10 cellular contexts compared by ENCODE assay signal in the genomic region with DNA sequence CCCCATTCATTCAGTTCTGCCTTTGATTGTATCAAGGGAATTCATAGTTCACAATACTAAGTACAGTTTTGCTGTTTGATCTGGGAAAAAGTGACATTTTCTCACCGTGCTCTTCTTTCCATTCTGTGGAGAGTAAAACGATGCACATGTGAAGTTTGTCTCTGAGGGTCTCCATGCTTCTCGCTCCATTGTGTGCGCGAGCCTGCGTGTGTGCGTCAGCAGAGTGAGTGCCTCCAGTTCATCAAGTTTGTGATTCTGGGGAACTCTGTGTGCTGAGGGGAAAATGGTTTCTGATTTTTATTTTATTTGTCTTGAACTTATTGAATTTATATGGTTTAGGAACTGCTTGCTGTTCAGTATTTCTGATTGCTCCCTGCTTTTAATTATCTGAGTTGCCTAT. TPM values are rescaled to one million over a fixed set of nuclear protein-coding genes. Genes with fewer than 3 reads are reported as not detected.
DNase-seq lines count a peak whose midpoint lies in the region; ATAC-seq and TF ChIP-seq lines count a peak whose summit lies in the region.
"Had no signal": no experiment of that assay in that cellular context is flagged by ENCODE, and none has a peak within 500 bp of the region (broad histone marks: within the 10 kb centered on the region; RNA-seq: fewer than 3 reads in every experiment).

No MANE protein-coding gene starts in this region.

- in situ Hi-C loops in GM23248 (cut with MboI): no loop called here

- H3K9ac ChIP-seq in DND-41 (ENCODE audit: low read depth, low read length): peak overlapping the region; percentile 98
- no peak overlapping the region for H3K9ac ChIP-seq in GM23248

- peak overlapping the region; percentile 87 to 96; a peak in 3 of 4 replicates for H3K4me3 ChIP-seq in DND-41 (ENCODE audit: low read depth in 1 of 2, low read length in 2 of 2)
- peak overlapping the region; percentile 63 for H3K4me3 ChIP-seq in HFF-Myc (replicated peaks; ENCODE audit: low read depth, low read length)
- peak overlapping the region; percentile 72 for H3K4me3 ChIP-seq in naive thymus-derived CD4-positive, alpha-beta T cell (ENCODE audit: low read length)
- no peak overlapping the region for H3K4me3 ChIP-seq in GM23248
- H3K4me3 ChIP-seq: sigmoid colon, SJSA1 had no signal

- peak overlapping the region; percentile 20 for H3K27ac Mint-ChIP-seq in activated T-helper 17 cell treated with anti-CD3 and anti-CD28 coated beads, Interleukin-2, amount 50 U/mL, for 72 hours
- H3K27ac Mint-ChIP-seq in naive thymus-derived CD4-positive, alpha-beta T cell: peak overlapping the region in 8 of 9 donors; percentile 53 to 86 (median 74)

- H3K9me2 ChIP-seq in GM23248 (ENCODE audit: insufficient read depth): no peaks in the 10 kb centered on the region

- H3K36me3 Mint-ChIP-seq in activated T-helper 17 cell treated with anti-CD3 and anti-CD28 coated beads, Interleukin-2, amount 50 U/mL, for 72 hours (ENCODE audit: low read depth): peaks cover 18% of the 10 kb centered on the region
- H3K36me3 Mint-ChIP-seq in naive thymus-derived CD4-positive, alpha-beta T cell: peaks cover 0 to 17% (median 5%) of the 10 kb centered on the region in 5 donors

- H3K27me3 ChIP-seq in DND-41 (ENCODE audit: insufficient read depth, low read length, poor library complexity): no peaks in the 10 kb centered on the region
- H3K27me3 ChIP-seq in naive thymus-derived CD4-positive, alpha-beta T cell (ENCODE audit: control insufficient read depth in 2 of 2, insufficient read depth in 2 of 2, low read length in 2 of 2): no peaks in the 10 kb centered on the region
- no peaks in the 10 kb centered on the region for H3K27me3 ChIP-seq in GM23248 (replicated peaks; ENCODE audit: insufficient read depth)
- H3K27me3 ChIP-seq: sigmoid colon had no signal

- H4K20me1 ChIP-seq in DND-41 (ENCODE audit: insufficient read depth, low read length) (peaks cover 36% of the 10 kb centered on the region), GM23248 (ENCODE audit: insufficient read depth) (no peaks in the 10 kb centered on the region)

- WGBS in GM23248 (ENCODE audit: low coverage in 1 of 2, low lambda C conversion rate in 2 of 2, missing lambda C conversion rate in 2 of 2), 2 experiments: 95 to 96% methylated on average over 7 of the region's 7 CpGs

- peaks cover 16% of the 10 kb centered on the region for H3K4me1 Mint-ChIP-seq in activated T-helper 17 cell treated with anti-CD3 and anti-CD28 coated beads, Interleukin-2, amount 50 U/mL, for 72 hours
- H3K4me1 Mint-ChIP-seq in naive thymus-derived CD4-positive, alpha-beta T cell: peaks cover 28 to 60% (median 52%) of the 10 kb centered on the region in 7 donors

- CTCF ChIA-PET in naive thymus-derived CD4-positive, alpha-beta T cell (lab: Charles Lee): interaction anchor here (0.6 kb wide), 1 partner anchor 95 kb away, joined by 4 read pairs; no protein-coding TSS in a partner anchor

- H3K9me3 Mint-ChIP-seq in activated T-helper 17 cell treated with anti-CD3 and anti-CD28 coated beads, Interleukin-2, amount 50 U/mL, for 72 hours: no peaks in the 10 kb centered on the region
- peaks cover 0 to 2% (median 0%) of the 10 kb centered on the region in 11 donors for H3K9me3 Mint-ChIP-seq in naive thymus-derived CD4-positive, alpha-beta T cell

- H3K79me2 ChIP-seq in DND-41 (ENCODE audit: insufficient read depth, low read length) (peaks cover 91% of the 10 kb centered on the region), GM23248 (ENCODE audit: insufficient read depth) (no peaks in the 10 kb centered on the region)

- ATAC-seq in DND-41 (ENCODE audit: insufficient read depth, low read depth): 0 out of 3 replicates have a peak, but pooled peaks have one; percentile 22
- no peak for ATAC-seq in activated T-helper 17 cell treated with anti-CD3 and anti-CD28 coated beads, Interleukin-2, amount 50 U/mL, for 72 hours (replicated peaks)
- no peak for ATAC-seq in naive thymus-derived CD4-positive, alpha-beta T cell

- no peaks in the 10 kb centered on the region for H3K27me3 Mint-ChIP-seq in activated T-helper 17 cell treated with anti-CD3 and anti-CD28 coated beads, Interleukin-2, amount 50 U/mL, for 72 hours
- H3K27me3 Mint-ChIP-seq in naive thymus-derived CD4-positive, alpha-beta T cell: no peaks in the 10 kb centered on the region

- H2AFZ ChIP-seq in DND-41 (ENCODE audit: low read depth, low read length) (no peak overlapping the region; the same call in 1 of the 2 replicates), GM23248 (no peak overlapping the region)

- H3K9me3 ChIP-seq in DND-41 (ENCODE audit: insufficient read depth, low read length, severe bottlenecking) (no peaks in the 10 kb centered on the region), GM23248 (ENCODE audit: low read depth) (no peaks in the 10 kb centered on the region)
- H3K9me3 ChIP-seq in naive thymus-derived CD4-positive, alpha-beta T cell (ENCODE audit: control insufficient read depth in 2 of 3, low read length in 3 of 3): no peaks in the 10 kb centered on the region
- H3K9me3 ChIP-seq: sigmoid colon, SJSA1 had no signal

- no peaks in the 10 kb centered on the region for H3F3A ChIP-seq in GM23248 (ENCODE audit: insufficient read depth)

- peaks cover 62% of the 10 kb centered on the region for H3K4me1 ChIP-seq in DND-41 (ENCODE audit: insufficient read depth, low read length)
- peaks cover 19 to 22% of the 10 kb centered on the region in 2 donors for H3K4me1 ChIP-seq in naive thymus-derived CD4-positive, alpha-beta T cell (ENCODE audit: control insufficient read depth in 2 of 2, insufficient read depth in 2 of 2, low read length in 2 of 2)
- no peaks in the 10 kb centered on the region for H3K4me1 ChIP-seq in GM23248 (ENCODE audit: insufficient read depth)
- H3K4me1 ChIP-seq: SJSA1 had no signal

- intact Hi-C loops in naive thymus-derived CD4-positive, alpha-beta T cell (cut with micrococcal nuclease): loop anchor here in 1 of 2 donors (2.0 kb wide), 1 partner anchor 14 kb away; no protein-coding TSS in a partner anchor

- H3K36me3 ChIP-seq in DND-41 (ENCODE audit: insufficient read depth, low read length) (peaks cover 19% of the 10 kb centered on the region), GM23248 (ENCODE audit: low read depth) (no peaks in the 10 kb centered on the region)
- peaks cover 0 to 8% (median 0%) of the 10 kb centered on the region in 3 experiments for H3K36me3 ChIP-seq in naive thymus-derived CD4-positive, alpha-beta T cell (ENCODE audit: control insufficient read depth in 2 of 3, insufficient read depth in 3 of 3, low read length in 3 of 3)
- H3K36me3 ChIP-seq: sigmoid colon, SJSA1 had no signal

- peak overlapping the region; percentile 85 for H3K4me3 Mint-ChIP-seq in activated T-helper 17 cell treated with anti-CD3 and anti-CD28 coated beads, Interleukin-2, amount 50 U/mL, for 72 hours
- H3K4me3 Mint-ChIP-seq in naive thymus-derived CD4-positive, alpha-beta T cell: peak overlapping the region; percentile 82 to 98 (median 92)

- DNase-seq in DND-41 (peak; percentile 50), HFF-Myc (ENCODE audit: extremely low read depth, low read depth) (no peak), kidney tubule cell (ENCODE audit: low spot score) (no peak), GM23248 (no peak), AG08396 (ENCODE audit: low spot score) (no peak), SW 1271 (lab: John Stamatoyannopoulos, UW) (no peak)
- DNase-seq in naive thymus-derived CD4-positive, alpha-beta T cell: peak in 1 of 9 donors; percentile 11
- DNase-seq: sigmoid colon had no signal

- peak overlapping the region; percentile 83 for H3K4me2 ChIP-seq in DND-41 (ENCODE audit: insufficient read depth, low read length)
- H3K4me2 ChIP-seq in GM23248 (ENCODE audit: unreplicated experiment): no peak overlapping the region

- peak overlapping the region; percentile 97 for H3K27ac ChIP-seq in DND-41 (ENCODE audit: low read length)
- H3K27ac ChIP-seq in naive thymus-derived CD4-positive, alpha-beta T cell (ENCODE audit: low read depth, low read length): peak overlapping the region; percentile 86
- no peak overlapping the region for H3K27ac ChIP-seq in GM23248
- H3K27ac ChIP-seq: sigmoid colon, SJSA1 had no signal

- POLR2A ChIA-PET in naive thymus-derived CD4-positive, alpha-beta T cell (lab: Charles Lee): interaction anchor here (0.8 to 1.9 kb wide), 3 partner anchors 11 to 40 kb away, joined by 3 to 12 read pairs (median 4); no protein-coding TSS in a partner anchor

- TF ChIP-seq CTCF in DND-41 (IDR thresholded peaks at IDR 0.05; ENCODE audit: borderline replicate concordance, extremely low read depth, low read length, poor library complexity, severe bottlenecking): no peak
- no peak for TF ChIP-seq CTCF in HFF-Myc (IDR thresholded peaks at IDR 0.05; ENCODE audit: low read depth, low read length, missing control alignments)

RNA-seq across cellular contexts. Expression of gene STK26, which starts 2.0 kb away (rescaled TPM):
- total RNA-seq in activated T-helper 17 cell treated with anti-CD3 and anti-CD28 coated beads, Interleukin-2, amount 50 U/mL, for 72 hours: 10 to 100 TPM; 43.1 to 43.4 TPM
- total RNA-seq in naive thymus-derived CD4-positive, alpha-beta T cell: 10 to 100 TPM; 29.7 to 50.1 (median 45.1) TPM
- 10 to 100 TPM; 54.1 to 60.7 TPM for polyA plus RNA-seq in naive thymus-derived CD4-positive, alpha-beta T cell
- 1.0 and 1.1 TPM in 2 replicates for total RNA-seq in GM23248 (2014; rRNA removed; shearing (Covaris generic))
- 0.74 and 1.1 TPM in 2 replicates for polyA plus RNA-seq in GM23248 (2016; fragmentation: Nextera tagmentation; extraction: Ambion mirVana)

Comparison
In these comparisons a context has a peak if more than half of its experiments do, and no peak if none do; other contexts are left out.
1. RNA of gene STK26, which starts 2.0 kb away (total RNA-seq): 29.7 to 50.1 TPM in naive thymus-derived CD4-positive, alpha-beta T cell and 43.1 to 43.4 TPM in activated T-helper 17 cell treated with anti-CD3 and anti-CD28 coated beads, Interleukin-2, amount 50 U/mL, for 72 hours; 1.0 to 1.1 TPM in GM23248; every median in the first group is over 10 times any median in the second.